ENCODE assay signal across 1 cellular context in genomic region chr3:169347597-169347996, GRCh38.
TF ChIP-seq lines count a peak whose summit lies in the region.

No MANE protein-coding gene starts in this region.

TF ChIP-seq in GM23338, 12 proteins besides CTCF, POLR2A, EP300 and RAD21 (continued from another document):
- TF ChIP-seq, protein P1, sequence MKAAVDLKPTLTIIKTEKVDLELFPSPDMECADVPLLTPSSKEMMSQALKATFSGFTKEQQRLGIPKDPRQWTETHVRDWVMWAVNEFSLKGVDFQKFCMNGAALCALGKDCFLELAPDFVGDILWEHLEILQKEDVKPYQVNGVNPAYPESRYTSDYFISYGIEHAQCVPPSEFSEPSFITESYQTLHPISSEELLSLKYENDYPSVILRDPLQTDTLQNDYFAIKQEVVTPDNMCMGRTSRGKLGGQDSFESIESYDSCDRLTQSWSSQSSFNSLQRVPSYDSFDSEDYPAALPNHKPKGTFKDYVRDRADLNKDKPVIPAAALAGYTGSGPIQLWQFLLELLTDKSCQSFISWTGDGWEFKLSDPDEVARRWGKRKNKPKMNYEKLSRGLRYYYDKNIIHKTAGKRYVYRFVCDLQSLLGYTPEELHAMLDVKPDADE (IDR thresholded peaks at IDR 0.05), result no peak
- TF ChIP-seq POLR2AphosphoS5 (IDR thresholded peaks at IDR 0.05; ENCODE audit: low read depth) (no peak), NANOG (IDR thresholded peaks at IDR 0.05; ENCODE audit: borderline replicate concordance) (no peak), JUNB (IDR thresholded peaks at IDR 0.05; ENCODE audit: unreplicated experiment) (no peak), EZH2 (IDR thresholded peaks at IDR 0.05; ENCODE audit: low read depth, unreplicated experiment) (no peak)
- TF ChIP-seq, protein P2, sequence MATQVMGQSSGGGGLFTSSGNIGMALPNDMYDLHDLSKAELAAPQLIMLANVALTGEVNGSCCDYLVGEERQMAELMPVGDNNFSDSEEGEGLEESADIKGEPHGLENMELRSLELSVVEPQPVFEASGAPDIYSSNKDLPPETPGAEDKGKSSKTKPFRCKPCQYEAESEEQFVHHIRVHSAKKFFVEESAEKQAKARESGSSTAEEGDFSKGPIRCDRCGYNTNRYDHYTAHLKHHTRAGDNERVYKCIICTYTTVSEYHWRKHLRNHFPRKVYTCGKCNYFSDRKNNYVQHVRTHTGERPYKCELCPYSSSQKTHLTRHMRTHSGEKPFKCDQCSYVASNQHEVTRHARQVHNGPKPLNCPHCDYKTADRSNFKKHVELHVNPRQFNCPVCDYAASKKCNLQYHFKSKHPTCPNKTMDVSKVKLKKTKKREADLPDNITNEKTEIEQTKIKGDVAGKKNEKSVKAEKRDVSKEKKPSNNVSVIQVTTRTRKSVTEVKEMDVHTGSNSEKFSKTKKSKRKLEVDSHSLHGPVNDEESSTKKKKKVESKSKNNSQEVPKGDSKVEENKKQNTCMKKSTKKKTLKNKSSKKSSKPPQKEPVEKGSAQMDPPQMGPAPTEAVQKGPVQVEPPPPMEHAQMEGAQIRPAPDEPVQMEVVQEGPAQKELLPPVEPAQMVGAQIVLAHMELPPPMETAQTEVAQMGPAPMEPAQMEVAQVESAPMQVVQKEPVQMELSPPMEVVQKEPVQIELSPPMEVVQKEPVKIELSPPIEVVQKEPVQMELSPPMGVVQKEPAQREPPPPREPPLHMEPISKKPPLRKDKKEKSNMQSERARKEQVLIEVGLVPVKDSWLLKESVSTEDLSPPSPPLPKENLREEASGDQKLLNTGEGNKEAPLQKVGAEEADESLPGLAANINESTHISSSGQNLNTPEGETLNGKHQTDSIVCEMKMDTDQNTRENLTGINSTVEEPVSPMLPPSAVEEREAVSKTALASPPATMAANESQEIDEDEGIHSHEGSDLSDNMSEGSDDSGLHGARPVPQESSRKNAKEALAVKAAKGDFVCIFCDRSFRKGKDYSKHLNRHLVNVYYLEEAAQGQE (IDR thresholded peaks at IDR 0.05; ENCODE audit: unreplicated experiment), result no peak
